ENCODE assay signal across 1 cellular context in the genomic region with DNA sequence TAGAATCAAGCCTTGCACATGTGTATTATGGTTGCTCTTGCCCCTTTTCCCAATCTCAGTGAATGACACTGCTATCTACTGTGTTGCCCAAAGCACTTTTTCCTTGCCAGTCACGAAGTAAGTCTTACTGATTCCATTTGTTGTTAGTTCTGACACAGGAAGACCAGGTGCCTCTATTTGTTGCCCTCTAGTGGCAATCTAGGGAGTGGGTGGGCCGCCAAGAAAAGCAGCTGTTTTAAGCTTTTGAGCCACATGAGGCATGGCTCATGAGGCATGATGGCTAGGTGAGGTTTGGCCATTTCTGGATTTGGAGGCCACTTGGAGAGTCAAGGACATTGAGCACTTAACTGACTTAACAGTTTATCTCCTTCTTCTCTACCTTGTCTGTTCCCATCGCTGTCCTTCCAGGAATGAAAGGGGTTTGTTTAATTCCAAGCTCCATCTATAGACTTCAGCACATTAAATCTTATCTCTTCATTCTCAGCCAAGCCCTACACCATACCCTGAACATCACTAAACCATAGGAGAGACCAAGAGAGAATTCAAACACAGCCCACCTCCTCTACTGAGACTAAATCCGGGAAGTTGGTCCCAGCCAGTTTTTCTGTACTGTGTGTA.
TF ChIP-seq lines count a peak whose summit lies in the region.

No MANE protein-coding gene starts in this region.

TF ChIP-seq in HEK293, 187 proteins besides CTCF, POLR2A, EP300 and RAD21 (continued from another document):
- TF ChIP-seq ZNF768 (tag by site-specific recombination; IDR thresholded peaks at IDR 0.05) = no peak
- no peak for TF ChIP-seq ZNF416 (tag by site-specific recombination; IDR thresholded peaks at IDR 0.05)
- TF ChIP-seq ZNF24 (tag by site-specific recombination; IDR thresholded peaks at IDR 0.05) = no peak
- no peak for TF ChIP-seq KLF8 (tag by site-specific recombination; IDR thresholded peaks at IDR 0.05)
- TF ChIP-seq ZNF510 (tag by site-specific recombination; IDR thresholded peaks at IDR 0.05; ENCODE audit: insufficient replicate concordance) = no peak
- TF ChIP-seq, protein P1, sequence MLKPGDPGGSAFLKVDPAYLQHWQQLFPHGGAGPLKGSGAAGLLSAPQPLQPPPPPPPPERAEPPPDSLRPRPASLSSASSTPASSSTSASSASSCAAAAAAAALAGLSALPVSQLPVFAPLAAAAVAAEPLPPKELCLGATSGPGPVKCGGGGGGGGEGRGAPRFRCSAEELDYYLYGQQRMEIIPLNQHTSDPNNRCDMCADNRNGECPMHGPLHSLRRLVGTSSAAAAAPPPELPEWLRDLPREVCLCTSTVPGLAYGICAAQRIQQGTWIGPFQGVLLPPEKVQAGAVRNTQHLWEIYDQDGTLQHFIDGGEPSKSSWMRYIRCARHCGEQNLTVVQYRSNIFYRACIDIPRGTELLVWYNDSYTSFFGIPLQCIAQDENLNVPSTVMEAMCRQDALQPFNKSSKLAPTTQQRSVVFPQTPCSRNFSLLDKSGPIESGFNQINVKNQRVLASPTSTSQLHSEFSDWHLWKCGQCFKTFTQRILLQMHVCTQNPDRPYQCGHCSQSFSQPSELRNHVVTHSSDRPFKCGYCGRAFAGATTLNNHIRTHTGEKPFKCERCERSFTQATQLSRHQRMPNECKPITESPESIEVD (tag by site-specific recombination; IDR thresholded peaks at IDR 0.05) = no peak
- TF ChIP-seq, protein P2, sequence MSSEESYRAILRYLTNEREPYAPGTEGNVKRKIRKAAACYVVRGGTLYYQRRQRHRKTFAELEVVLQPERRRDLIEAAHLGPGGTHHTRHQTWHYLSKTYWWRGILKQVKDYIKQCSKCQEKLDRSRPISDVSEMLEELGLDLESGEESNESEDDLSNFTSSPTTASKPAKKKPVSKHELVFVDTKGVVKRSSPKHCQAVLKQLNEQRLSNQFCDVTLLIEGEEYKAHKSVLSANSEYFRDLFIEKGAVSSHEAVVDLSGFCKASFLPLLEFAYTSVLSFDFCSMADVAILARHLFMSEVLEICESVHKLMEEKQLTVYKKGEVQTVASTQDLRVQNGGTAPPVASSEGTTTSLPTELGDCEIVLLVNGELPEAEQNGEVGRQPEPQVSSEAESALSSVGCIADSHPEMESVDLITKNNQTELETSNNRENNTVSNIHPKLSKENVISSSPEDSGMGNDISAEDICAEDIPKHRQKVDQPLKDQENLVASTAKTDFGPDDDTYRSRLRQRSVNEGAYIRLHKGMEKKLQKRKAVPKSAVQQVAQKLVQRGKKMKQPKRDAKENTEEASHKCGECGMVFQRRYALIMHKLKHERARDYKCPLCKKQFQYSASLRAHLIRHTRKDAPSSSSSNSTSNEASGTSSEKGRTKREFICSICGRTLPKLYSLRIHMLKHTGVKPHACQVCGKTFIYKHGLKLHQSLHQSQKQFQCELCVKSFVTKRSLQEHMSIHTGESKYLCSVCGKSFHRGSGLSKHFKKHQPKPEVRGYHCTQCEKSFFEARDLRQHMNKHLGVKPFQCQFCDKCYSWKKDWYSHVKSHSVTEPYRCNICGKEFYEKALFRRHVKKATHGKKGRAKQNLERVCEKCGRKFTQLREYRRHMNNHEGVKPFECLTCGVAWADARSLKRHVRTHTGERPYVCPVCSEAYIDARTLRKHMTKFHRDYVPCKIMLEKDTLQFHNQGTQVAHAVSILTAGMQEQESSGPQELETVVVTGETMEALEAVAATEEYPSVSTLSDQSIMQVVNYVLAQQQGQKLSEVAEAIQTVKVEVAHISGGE (tag by site-specific recombination; conservative IDR thresholded peaks at IDR 0.05; ENCODE audit: low read depth) = no peak
TF ChIP-seq in HEK293: peak in this region for 0.
